8 cellular contexts compared by ENCODE assay signal in genomic region chr11:65425971-65426838, GRCh38. TPM values are rescaled to one million over a fixed set of nuclear protein-coding genes. Genes with fewer than 3 reads are reported as not detected.
A peak's percentile ranks its signal among the peaks of the same experiment; 100 is the strongest.
DNase-seq lines count a peak whose midpoint lies in the region; ATAC-seq, FAIRE-seq and TF ChIP-seq lines count a peak whose summit lies in the region.

No MANE protein-coding gene starts in this region.

- H3F3A ChIP-seq in OCI-LY1 (ENCODE audit: insufficient read depth, low read length), result no peaks in the 10 kb centered on the region; the same call in 1 of the 2 replicates

- intact Hi-C loops in GM12878 (cut with micrococcal nuclease; ENCODE audit: unreplicated experiment), result loop anchor here (2.0 kb wide), 1 partner anchor 15 kb away; no protein-coding TSS in a partner anchor

- peak; percentile 49 for FAIRE-seq in GM12878 (lab: Jason Lieb, UNC)

- H3K4me3 ChIP-seq in OCI-LY1 (ENCODE audit: low read depth, low read length, poor library complexity, severe bottlenecking) (peak overlapping the region; percentile 95), GM12878 (peak overlapping the region; percentile 95), subcutaneous abdominal adipose tissue (ENCODE audit: low read depth in 1 of 5, low read length in 5 of 5) (peak overlapping the region; percentile 88 to 100 (median 98))

- TF ChIP-seq POLR2A in GM18505 (IDR thresholded peaks at IDR 0.05; ENCODE audit: borderline replicate concordance, extremely low read depth, insufficient read depth, insufficient read length) (peak; percentile 68), GM12878 (IDR thresholded peaks at IDR 0.05; ENCODE audit: low read depth, low read length) (peak; percentile 32; the same call in 1 of the 2 replicates)

- H3K27ac ChIP-seq in 22Rv1, result peak overlapping the region; percentile 100
- H3K27ac ChIP-seq in OCI-LY1 (ENCODE audit: low read depth, low read length, poor library complexity, severe bottlenecking), result peak overlapping the region; percentile 99
- peak overlapping the region; percentile 100 for H3K27ac ChIP-seq in GM12878 (ENCODE audit: control insufficient read depth, insufficient read depth)
- peak overlapping the region; percentile 100 for H3K27ac ChIP-seq in layer of hippocampus (ENCODE audit: low read depth, low read length)
- peak overlapping the region; percentile 100 for H3K27ac ChIP-seq in subcutaneous abdominal adipose tissue (ENCODE audit: low read depth, low read length)

- H3K79me2 ChIP-seq in OCI-LY1 (ENCODE audit: insufficient read depth, low read length) (peaks cover 89% of the 10 kb centered on the region), GM12878 (ENCODE audit: control insufficient read depth, insufficient read depth, low read length) (peaks cover 100% of the 10 kb centered on the region)

- TF ChIP-seq CTCF in 22Rv1 (IDR thresholded peaks at IDR 0.05), result no peak
- no peak for TF ChIP-seq CTCF in OCI-LY1 (IDR thresholded peaks at IDR 0.05; ENCODE audit: low read length)
- no peak for TF ChIP-seq CTCF in GM12878 (IDR thresholded peaks at IDR 0.05 in 2 of 3, conservative IDR thresholded peaks at IDR 0.05 in 1 of 3; ENCODE audit: control insufficient read depth in 2 of 3, extremely low read depth in 1 of 3, insufficient read depth in 1 of 3, low read depth in 3 of 3, low read length in 3 of 3)

- no peak overlapping the region for H2AFZ ChIP-seq in OCI-LY1 (ENCODE audit: low read length)
- H2AFZ ChIP-seq in GM12878 (ENCODE audit: control insufficient read depth, low read depth, low read length), result no peak overlapping the region

- H3K4me2 ChIP-seq in OCI-LY1 (ENCODE audit: low read length) (peak overlapping the region; percentile 88), GM12878 (ENCODE audit: control insufficient read depth, insufficient read depth) (peak overlapping the region; percentile 100)

- 2% methylated on average over 9 of the region's 9 CpGs for WGBS in GM12878 (ENCODE audit: insufficient coverage, insufficient replicate concordance, low lambda C conversion rate, missing lambda C conversion rate)

- BruUV-seq in GM12878 (replicated peaks; lab: Mats Ljungman, UMichigan), result no TSS peak

- peaks cover 70% of the 10 kb centered on the region for H3K4me1 ChIP-seq in OCI-LY1 (ENCODE audit: insufficient read depth, low read length, severe bottlenecking)
- peaks cover 26% of the 10 kb centered on the region for H3K4me1 ChIP-seq in GM12878 (ENCODE audit: control insufficient read depth, insufficient read depth, low read length)
- H3K4me1 ChIP-seq in subcutaneous abdominal adipose tissue (ENCODE audit: control insufficient read depth in 5 of 5, insufficient read depth in 5 of 5, low read length in 5 of 5), result peaks cover 5 to 59% (median 53%) of the 10 kb centered on the region in 5 donors

- in situ Hi-C loops in GM12878 (cut with MboI), result loop anchor here (10.0 kb wide), 1 partner anchor 561 kb away; no protein-coding TSS in a partner anchor

- CTCF ChIA-PET in GM12878 (lab: Yijun Ruan, JAX), result interaction anchor here (1.0 to 15.3 kb wide), 3 partner anchors 10 to 73 kb away, joined by 5 to 362 read pairs (median 26); partner anchors contain the start of gene MALAT1

- H3K27me3 ChIP-seq in OCI-LY1 (ENCODE audit: insufficient read depth, low read length) (no peaks in the 10 kb centered on the region), GM12878 (replicated peaks in 1 of 2; ENCODE audit: control insufficient read depth in 2 of 2, insufficient read depth in 2 of 2, low read length in 1 of 2) (no peaks in the 10 kb centered on the region), layer of hippocampus (ENCODE audit: control insufficient read depth, insufficient read depth, low read length) (no peaks in the 10 kb centered on the region), subcutaneous abdominal adipose tissue (ENCODE audit: control insufficient read depth in 5 of 5, insufficient read depth in 4 of 5, low read length in 5 of 5) (no peaks in the 10 kb centered on the region)

- H3K9me3 ChIP-seq in OCI-LY1 (ENCODE audit: low read length) (no peaks in the 10 kb centered on the region), GM12878 (replicated peaks; ENCODE audit: control insufficient read depth, insufficient read depth, low read length) (no peaks in the 10 kb centered on the region), subcutaneous abdominal adipose tissue (ENCODE audit: control insufficient read depth in 5 of 5, low read length in 5 of 5) (no peaks in the 10 kb centered on the region)

- H4K20me1 ChIP-seq in OCI-LY1 (ENCODE audit: insufficient read depth, low read length) (no peaks in the 10 kb centered on the region), GM12878 (ENCODE audit: control insufficient read depth, insufficient read depth) (peaks cover 18% of the 10 kb centered on the region)

- DNase-seq in GM12878 (ENCODE audit: low read depth, low spot score), result no peak
- no peak for DNase-seq in NCI-H774 (lab: John Stamatoyannopoulos, UW)

- H3K9me2 ChIP-seq in OCI-LY1 (ENCODE audit: low read depth, low read length), result no peaks in the 10 kb centered on the region

- POLR2A ChIA-PET in GM12878 (lab: Charles Lee), result interaction anchor here (0.8 to 13.6 kb wide), 9 partner anchors 9 to 80 kb away, joined by 3 to 323 read pairs (median 9); partner anchors contain the start of gene MALAT1

- SMC1A ChIA-PET in GM12878 (lab: Charles Lee; ENCODE audit: uncharacterized antibody, unreplicated experiment), result interaction anchor here (1.6 to 12.7 kb wide), 5 partner anchors 9 to 79 kb away, joined by 4 to 232 read pairs (median 9); partner anchors contain the start of gene MALAT1

- ATAC-seq in GM18505 (IDR thresholded peaks at IDR 0.05; ENCODE audit: unreplicated experiment), result no peak
- peak; percentile 28 for ATAC-seq in GM12878
- no peak for ATAC-seq in GM21447 (IDR thresholded peaks at IDR 0.05; ENCODE audit: unreplicated experiment)

- RAD21 ChIA-PET in GM12878 (lab: Charles Lee; ENCODE audit: unreplicated experiment), result interaction anchor here (1.1 to 15.3 kb wide), 4 partner anchors 10 to 70 kb away, joined by 3 to 282 read pairs (median 10); partner anchors contain the start of gene MALAT1

- H3K36me3 ChIP-seq in OCI-LY1 (ENCODE audit: insufficient read depth, low read length) (peaks cover 56% of the 10 kb centered on the region), GM12878 (ENCODE audit: control insufficient read depth in 2 of 2, insufficient read depth in 2 of 2, low read length in 1 of 2) (no peaks in the 10 kb centered on the region; a peak in 2 of 4 replicates), subcutaneous abdominal adipose tissue (ENCODE audit: control insufficient read depth in 5 of 5, insufficient read depth in 5 of 5, low read length in 5 of 5) (peaks cover 7 to 39% (median 23%) of the 10 kb centered on the region in 5 donors)

- TF ChIP-seq EP300 in GM12878 (IDR thresholded peaks at IDR 0.05; ENCODE audit: borderline replicate concordance in 1 of 2, control insufficient read depth in 1 of 2, low read depth in 2 of 2, low read length in 2 of 2), result peak; percentile 78 to 85; a peak in 2 of 4 replicates

- no peak for TF ChIP-seq RAD21 in GM12878 (IDR thresholded peaks at IDR 0.05; ENCODE audit: insufficient read depth, low read depth, low read length)

- H3K9ac ChIP-seq in OCI-LY1 (ENCODE audit: low read length) (peak overlapping the region; percentile 99), GM12878 (ENCODE audit: control insufficient read depth, insufficient read depth, low read length) (peak overlapping the region; percentile 99), subcutaneous abdominal adipose tissue (ENCODE audit: low read length in 5 of 5) (peak overlapping the region; percentile 97 to 100 (median 99))

RNA-seq across cellular contexts. Expression of gene NEAT1, which starts 3.6 kb away (rescaled TPM):
- total RNA-seq in GM12878 (2013; cell fraction: nucleolus; rRNA removed), result 259 and 262 TPM in 2 replicates
- total RNA-seq in GM12878 (2014; rRNA removed) (13.6 and 14.0 TPM in 2 replicates), GM12878 (2014; rRNA removed; fragmentation: Illumina TruSeq; extraction: Trizol) (40.5 and 44.2 TPM in 2 replicates), GM12878 (2021) (174 and 225 TPM in 2 replicates)
- 275 TPM for polyA plus RNA-seq in GM12878 (2011; ENCODE audit: low read depth)
- polyA plus RNA-seq in GM12878 (2011; rRNA removed) (151 and 247 TPM in 2 replicates), GM12878 (2014; fragmentation: Illumina TruSeq; extraction: Trizol) (167 and 254 TPM in 2 replicates), GM12878 (2014; fragmentation: Nextera tagmentation; extraction: Ambion mirVana) (10 to 100 TPM; 24.3 to 98.2 TPM), GM12878 (2014; rRNA removed) (314 and 328 TPM in 2 replicates), GM12878 (2016; fragmentation: Nextera tagmentation; extraction: Ambion mirVana) (10 to 100 TPM; 27.7 to 28.3 TPM)
- 64.2 and 104 TPM in 2 replicates for polyA plus RNA-seq in GM12878 (2011; cell fraction: cytosol; rRNA removed)
- 342 and 617 TPM in 2 replicates for polyA plus RNA-seq in GM12878 (2011; cell fraction: nucleus; rRNA removed)
- polyA plus RNA-seq in GM12878 (2012), result 284 and 343 TPM in 2 replicates
- 72.0 and 79.5 TPM in 2 replicates for polyA minus RNA-seq in GM12878 (2011; rRNA and poly(A)+ RNA removed)
- 13.8 and 14.9 TPM in 2 replicates for polyA minus RNA-seq in GM12878 (2011; cell fraction: cytosol; rRNA and poly(A)+ RNA removed)
- polyA minus RNA-seq in GM12878 (2011; cell fraction: nucleus; rRNA and poly(A)+ RNA removed), result 125 and 169 TPM in 2 replicates

RNA-seq across cellular contexts. Expression of gene FRMD8, which starts 39.8 kb away (rescaled TPM):
- 52.5 and 60.5 TPM in 2 replicates for total RNA-seq in GM12878 (2013; cell fraction: nucleolus; rRNA removed)
- total RNA-seq in GM12878 (2014; rRNA removed) (40.9 and 47.5 TPM in 2 replicates), GM12878 (2014; rRNA removed; fragmentation: Illumina TruSeq; extraction: Trizol) (12.2 and 14.3 TPM in 2 replicates), GM12878 (2021) (65.1 and 69.4 TPM in 2 replicates)
- polyA plus RNA-seq in GM12878 (2011; ENCODE audit: low read depth), result 8.2 TPM
- polyA plus RNA-seq in GM12878 (2011; rRNA removed) (8.0 and 18.4 TPM in 2 replicates), GM12878 (2014; fragmentation: Illumina TruSeq; extraction: Trizol) (6.6 and 14.0 TPM in 2 replicates), GM12878 (2014; fragmentation: Nextera tagmentation; extraction: Ambion mirVana) (1 to 10 TPM; 8.3 TPM), GM12878 (2014; rRNA removed) (53.8 and 55.9 TPM in 2 replicates), GM12878 (2016; fragmentation: Nextera tagmentation; extraction: Ambion mirVana) (10 to 100 TPM; 37.7 to 42.4 TPM)
- polyA plus RNA-seq in GM12878 (2011; cell fraction: cytosol; rRNA removed), result 28.1 and 42.6 TPM in 2 replicates
- 58.9 and 140 TPM in 2 replicates for polyA plus RNA-seq in GM12878 (2011; cell fraction: nucleus; rRNA removed)
- 14.9 and 21.0 TPM in 2 replicates for polyA plus RNA-seq in GM12878 (2012)
- 26.0 and 32.5 TPM in 2 replicates for polyA minus RNA-seq in GM12878 (2011; rRNA and poly(A)+ RNA removed)
- 21.4 and 21.8 TPM in 2 replicates for polyA minus RNA-seq in GM12878 (2011; cell fraction: cytosol; rRNA and poly(A)+ RNA removed)
- 33.6 and 61.0 TPM in 2 replicates for polyA minus RNA-seq in GM12878 (2011; cell fraction: nucleus; rRNA and poly(A)+ RNA removed)

RNA-seq across cellular contexts. Expression of gene SLC25A45, which starts 43.8 kb away (rescaled TPM):
- 23.1 and 23.7 TPM in 2 replicates for total RNA-seq in GM12878 (2013; cell fraction: nucleolus; rRNA removed)
- total RNA-seq in GM12878 (2014; rRNA removed), result 19.4 and 22.8 TPM in 2 replicates
- 10.8 and 13.1 TPM in 2 replicates for total RNA-seq in GM12878 (2014; rRNA removed; fragmentation: Illumina TruSeq; extraction: Trizol)
- 28.6 and 29.1 TPM in 2 replicates for total RNA-seq in GM12878 (2021)
- polyA plus RNA-seq in GM12878 (2011; ENCODE audit: low read depth), result 10.7 TPM
- 9.2 and 15.4 TPM in 2 replicates for polyA plus RNA-seq in GM12878 (2011; rRNA removed)
- 20.7 and 25.7 TPM in 2 replicates for polyA plus RNA-seq in GM12878 (2011; cell fraction: cytosol; rRNA removed)
- polyA plus RNA-seq in GM12878 (2011; cell fraction: nucleus; rRNA removed), result 46.7 and 57.3 TPM in 2 replicates
- 17.8 and 25.4 TPM in 2 replicates for polyA plus RNA-seq in GM12878 (2012)
- 15.5 and 17.8 TPM in 2 replicates for polyA plus RNA-seq in GM12878 (2014; fragmentation: Illumina TruSeq; extraction: Trizol)
- polyA plus RNA-seq in GM12878 (2014; fragmentation: Nextera tagmentation; extraction: Ambion mirVana), result 1 to 10 TPM; 4.1 to 9.7 TPM
- polyA plus RNA-seq in GM12878 (2014; rRNA removed), result 33.7 and 35.5 TPM in 2 replicates
- polyA plus RNA-seq in GM12878 (2016; fragmentation: Nextera tagmentation; extraction: Ambion mirVana), result 10 to 100 TPM; 31.0 to 35.2 TPM
- polyA minus RNA-seq in GM12878 (2011; rRNA and poly(A)+ RNA removed), result 3.9 and 9.1 TPM in 2 replicates
- polyA minus RNA-seq in GM12878 (2011; cell fraction: cytosol; rRNA and poly(A)+ RNA removed), result 1.9 and 4.7 TPM in 2 replicates
- 6.6 and 8.6 TPM in 2 replicates for polyA minus RNA-seq in GM12878 (2011; cell fraction: nucleus; rRNA and poly(A)+ RNA removed)
